In the genomic region with DNA sequence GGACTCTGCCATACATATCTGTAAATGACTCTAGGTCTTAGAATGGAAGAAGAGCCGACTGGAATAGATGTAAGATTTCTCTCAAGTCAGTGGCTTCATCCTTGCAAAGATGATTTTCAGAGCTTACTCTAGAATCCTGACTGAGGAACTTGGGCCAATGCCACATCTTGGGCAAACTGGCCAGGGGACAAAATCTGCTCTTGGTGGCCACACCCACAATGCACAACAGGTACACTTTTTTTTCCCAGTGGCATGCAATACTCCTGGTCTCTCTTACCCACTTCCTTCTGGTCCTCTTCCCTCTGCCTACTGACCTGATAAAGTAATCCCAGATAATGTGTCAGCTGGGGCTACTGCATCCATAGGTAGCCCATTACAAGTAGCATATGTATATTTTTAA, we compare ENCODE assay signal across 27 cellular contexts. TPM values are rescaled to one million over a fixed set of nuclear protein-coding genes. Genes with fewer than 3 reads are reported as not detected.
"Had no signal": no experiment of that assay in that cellular context is flagged by ENCODE, and none has a peak within 500 bp of the region (broad histone marks: within the 10 kb centered on the region; RNA-seq: fewer than 3 reads in every experiment).

No MANE protein-coding gene starts in this region.

- ATAC-seq: foreskin keratinocyte; natural killer cell; sciatic nerve; stimulated activated naive CD8-positive, alpha-beta T cell treated with anti-CD3 and anti-CD28 coated beads, Interleukin-15, amount 100 ng/mL, for 72 hours had no signal

- H3K36me3 ChIP-seq: ovary, tibial artery, upper lobe of left lung, uterus had no signal

- H3K27ac ChIP-seq: dorsolateral prefrontal cortex, epithelial cell of prostate, esophagus muscularis mucosa, foreskin keratinocyte, ovary, tibial artery, uterus had no signal

- H3K4me2 ChIP-seq: smooth muscle cell had no signal

- H3K27me3 ChIP-seq: dorsolateral prefrontal cortex, esophagus muscularis mucosa, ovary, tibial artery, upper lobe of left lung, uterus had no signal

- H3K4me3 ChIP-seq: dorsolateral prefrontal cortex, esophagus muscularis mucosa, ovary, smooth muscle cell, tibial artery, upper lobe of left lung, uterus had no signal

- H3K4me1 ChIP-seq: foreskin keratinocyte, tibial artery, upper lobe of left lung, uterus had no signal

- DNase-seq: cerebellar nuclear complex; dorsolateral prefrontal cortex; effector CD4-positive, alpha-beta T cell; foreskin keratinocyte; kidney; mesendoderm; midbrain; natural killer cell; occipital lobe; ovary; posterior cingulate gyrus; retina; stimulated activated CD4-positive, alpha-beta T cell treated with anti-CD3 and anti-CD28 coated beads, Interleukin-12 subunit alpha, Interleukin-12 subunit beta, amount 100 ng/mL, for 4 hours; stimulated activated CD4-positive, alpha-beta T cell treated with anti-CD3 and anti-CD28 coated beads, Interleukin-1b, Interleukin-23, amount 100 ng/mL, for 48 hours; stimulated activated CD4-positive, alpha-beta T cell treated with anti-CD3 and anti-CD28 coated beads, Interleukin-4, amount 100 ng/mL, for 1 hour; stimulated activated CD8-positive, alpha-beta memory T cell treated with anti-CD3 and anti-CD28 coated beads, Interleukin-4, amount 100 ng/mL, for 48 hours; stimulated activated naive CD4-positive, alpha-beta T cell; stimulated activated naive CD8-positive, alpha-beta T cell treated with anti-CD3 and anti-CD28 coated beads, Interleukin-15, amount 100 ng/mL, for 72 hours; tibial artery; uterus had no signal

- H3K9me3 ChIP-seq: esophagus muscularis mucosa, ovary, tibial artery, upper lobe of left lung, uterus had no signal

RNA-seq across cellular contexts. Expression of a gene that starts 13.4 kb away (rescaled TPM):
- total RNA-seq: fibroblast of lung, foreskin keratinocyte, lung microvascular endothelial cell had no signal
- polyA plus RNA-seq: foreskin keratinocyte had no signal
